In the genomic region with DNA sequence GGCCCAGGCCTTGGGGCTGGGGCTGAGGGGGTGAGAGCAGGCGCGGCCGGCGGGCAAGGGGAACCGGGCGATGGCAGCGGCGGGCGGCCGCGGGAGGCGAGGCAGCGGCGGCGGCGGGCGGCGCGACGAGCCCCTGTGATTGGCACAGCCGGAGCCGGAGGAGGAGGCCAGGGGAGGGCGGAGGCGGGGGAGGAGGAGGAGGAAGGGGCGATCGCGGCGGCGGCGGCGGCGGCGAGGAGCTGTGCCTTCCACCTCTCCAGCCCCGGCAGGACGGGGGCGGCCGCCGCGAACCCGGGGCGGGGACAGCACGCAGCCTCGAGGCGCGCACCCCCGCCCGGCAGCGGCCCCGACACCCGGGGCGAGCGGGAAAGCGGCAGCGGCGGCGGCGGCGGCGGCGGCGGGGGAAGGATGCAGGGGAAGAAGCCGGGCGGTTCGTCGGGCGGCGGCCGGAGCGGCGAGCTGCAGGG, we compare ENCODE assay signal across 8 cellular contexts. TPM values are rescaled to one million over a fixed set of nuclear protein-coding genes. Genes with fewer than 3 reads are reported as not detected.
DNase-seq lines count a peak whose midpoint lies in the region; ATAC-seq and TF ChIP-seq lines count a peak whose summit lies in the region.

A gene (plus strand): TSS at position 208 of the 467 bp plus-strand sequence.

- H3K9me3 ChIP-seq in transverse colon: no peaks in the 10 kb centered on the region

- peak; percentile 18 for ATAC-seq in GM19324 (IDR thresholded peaks at IDR 0.05; ENCODE audit: low FRiP score, unreplicated experiment)
- ATAC-seq in HG03439 (IDR thresholded peaks at IDR 0.05; ENCODE audit: unreplicated experiment): peak; percentile 19

- DNase-seq in AG10803 (ENCODE audit: low read depth): peak; percentile 56
- DNase-seq in RPMI8226: peak; percentile 75
- DNase-seq in activated naive CD4-positive, alpha-beta T cell treated with anti-CD3 and anti-CD28 coated beads for 36 hours: peak; percentile 71
- DNase-seq in head of caudate nucleus: peak in 41 of 42 donors; percentile 43 to 93 (median 80)
- DNase-seq in osteocyte (ENCODE audit: extremely low spot score, unreplicated experiment): no peak
- DNase-seq in transverse colon: peak; percentile 79

- H3K36me3 Mint-ChIP-seq in activated naive CD4-positive, alpha-beta T cell treated with anti-CD3 and anti-CD28 coated beads for 36 hours (ENCODE audit: low read depth): no peaks in the 10 kb centered on the region
- no peaks in the 10 kb centered on the region for H3K36me3 Mint-ChIP-seq in osteocyte (ENCODE audit: unreplicated experiment)

- peak within 1 kb of the TSS; percentile 79 for H3K4me3 Mint-ChIP-seq in activated naive CD4-positive, alpha-beta T cell treated with anti-CD3 and anti-CD28 coated beads for 36 hours
- H3K4me3 Mint-ChIP-seq in osteocyte (ENCODE audit: unreplicated experiment): peak within 1 kb of the TSS; percentile 72

- TF ChIP-seq POLR2A in transverse colon (IDR thresholded peaks at IDR 0.05): no peak

- H3K27ac ChIP-seq in transverse colon: peak within 1 kb of the TSS; percentile 87 to 92 (median 90)

- in situ Hi-C loops in transverse colon (cut with MboI; ENCODE audit: low pct_ligation_motif_present in 1 of 4, low pct_unique_long_range_greater_than_20kb in 1 of 4, low sequenced_read_pairs in 3 of 4): loop anchor here in 1 of 4 donors (25.0 kb wide), 1 partner anchor 109 kb away; no protein-coding TSS in a partner anchor

- H3K36me3 ChIP-seq in transverse colon: no peaks in the 10 kb centered on the region

- TF ChIP-seq CTCF in AG10803 (conservative IDR thresholded peaks at IDR 0.05; ENCODE audit: low read length) (no peak), osteocyte (IDR thresholded peaks at IDR 0.05) (peak; percentile 2), transverse colon (IDR thresholded peaks at IDR 0.05) (no peak)

- peaks cover 5% of the 10 kb centered on the region for H3K27me3 Mint-ChIP-seq in activated naive CD4-positive, alpha-beta T cell treated with anti-CD3 and anti-CD28 coated beads for 36 hours (ENCODE audit: low read depth)
- H3K27me3 Mint-ChIP-seq in osteocyte (ENCODE audit: unreplicated experiment): peaks cover 34% of the 10 kb centered on the region

- H3K4me1 Mint-ChIP-seq in activated naive CD4-positive, alpha-beta T cell treated with anti-CD3 and anti-CD28 coated beads for 36 hours (ENCODE audit: low read depth): peaks cover 65% of the 10 kb centered on the region
- peaks cover 8% of the 10 kb centered on the region for H3K4me1 Mint-ChIP-seq in osteocyte (ENCODE audit: unreplicated experiment)

- CTCF ChIA-PET in activated naive CD4-positive, alpha-beta T cell treated with anti-CD3 and anti-CD28 coated beads for 36 hours (lab: Charles Lee): interaction anchor here (0.5 to 8.3 kb wide), 7 partner anchors 11 to 224 kb away, joined by 3 to 83 read pairs (median 5); no protein-coding TSS in a partner anchor

- H3K4me1 ChIP-seq in transverse colon: peaks cover 10 to 44% (median 29%) of the 10 kb centered on the region in 4 donors

- no peak for TF ChIP-seq EP300 in transverse colon (IDR thresholded peaks at IDR 0.05; ENCODE audit: low read depth)

- 0% methylated on average over 12 to 40 of the region's 70 CpGs for WGBS in transverse colon (ENCODE audit: low coverage in 1 of 2), 2 donors

- intact Hi-C loops in activated naive CD4-positive, alpha-beta T cell treated with anti-CD3 and anti-CD28 coated beads for 36 hours (cut with micrococcal nuclease): loop anchor here (1.0 to 2.0 kb wide), 2 partner anchors 147 to 305 kb away; no protein-coding TSS in a partner anchor
- intact Hi-C loops in head of caudate nucleus (cut with DNase I) (loop anchor here (5.0 to 10.0 kb wide), 4 partner anchors 91 to 549 kb away; no protein-coding TSS in a partner anchor), transverse colon (cut with DNase I; ENCODE audit: low total_unique reads) (loop anchor here (2.0 to 10.0 kb wide), 2 partner anchors 221 to 551 kb away; no protein-coding TSS in a partner anchor)

- no peaks in the 10 kb centered on the region for H3K9me3 Mint-ChIP-seq in activated naive CD4-positive, alpha-beta T cell treated with anti-CD3 and anti-CD28 coated beads for 36 hours
- H3K9me3 Mint-ChIP-seq in osteocyte (ENCODE audit: unreplicated experiment): no peaks in the 10 kb centered on the region

- H3K4me3 ChIP-seq in AG10803 (ENCODE audit: low read length) (peak within 1 kb of the TSS; percentile 70), transverse colon (peak within 1 kb of the TSS; percentile 41 to 79 (median 72))

- no peaks in the 10 kb centered on the region for H3K27me3 ChIP-seq in transverse colon

- H3K27ac Mint-ChIP-seq in activated naive CD4-positive, alpha-beta T cell treated with anti-CD3 and anti-CD28 coated beads for 36 hours: peak within 1 kb of the TSS; percentile 61
- H3K27ac Mint-ChIP-seq in osteocyte (ENCODE audit: unreplicated experiment): no peak within 1 kb of the TSS

RNA-seq across cellular contexts. Expression of the gene that starts here (rescaled TPM):
- 1 to 10 TPM; 3.1 to 3.3 TPM for total RNA-seq in activated naive CD4-positive, alpha-beta T cell treated with anti-CD3 and anti-CD28 coated beads for 36 hours
- total RNA-seq in osteocyte (0.86 and 1.3 TPM in 2 replicates), transverse colon (10 to 100 TPM in 1 of 4 donors, 1 to 10 TPM in 3; 4.4 to 66.2 (median 5.1) TPM)
